ENCODE assay signal across 8 cellular contexts in the genomic region with DNA sequence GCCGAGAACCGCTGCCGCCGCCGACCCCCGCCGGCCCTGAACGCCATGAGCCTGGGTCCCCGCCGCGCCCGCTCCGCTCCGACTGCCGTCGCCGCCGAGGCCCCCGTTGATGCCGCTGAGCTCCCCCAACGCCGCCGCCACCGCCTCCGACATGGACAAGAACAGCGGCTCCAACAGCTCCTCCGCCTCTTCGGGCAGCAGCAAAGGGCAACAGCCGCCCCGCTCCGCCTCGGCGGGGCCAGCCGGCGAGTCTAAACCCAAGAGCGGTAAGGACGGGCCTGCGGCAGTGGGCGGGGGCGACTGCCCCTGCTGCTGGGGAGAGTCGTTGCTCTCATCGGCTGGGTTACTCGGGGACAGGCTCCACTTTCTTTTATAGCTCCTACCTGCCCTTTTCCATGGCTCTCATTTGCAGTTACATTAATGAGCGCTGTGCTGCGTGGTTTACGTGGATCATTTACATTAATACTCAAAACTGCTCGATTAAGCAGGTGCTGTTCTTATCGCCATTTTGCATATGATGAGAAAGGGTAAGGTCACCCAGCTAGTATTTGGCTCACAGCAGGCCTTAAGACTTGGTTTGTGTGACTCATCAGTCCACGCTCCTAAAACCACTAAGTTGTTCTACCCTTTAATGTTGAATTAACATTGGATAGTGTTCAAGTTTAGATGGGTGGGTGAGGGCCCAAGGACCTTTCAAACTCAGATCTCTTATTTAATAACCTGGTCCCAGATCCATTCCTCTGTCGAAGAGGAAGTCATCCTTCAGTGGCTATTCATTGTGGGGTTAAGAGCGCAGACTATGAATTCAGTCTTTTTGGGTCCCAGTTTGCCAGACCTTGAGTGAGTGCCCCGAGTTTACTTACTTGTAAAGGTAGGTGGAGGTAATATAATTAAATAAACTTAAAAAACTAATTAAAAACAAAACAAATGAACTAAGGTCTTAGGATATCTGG. TPM values are rescaled to one million over a fixed set of nuclear protein-coding genes. Genes with fewer than 3 reads are reported as not detected.
DNase-seq lines count a peak whose midpoint lies in the region; ATAC-seq and TF ChIP-seq lines count a peak whose summit lies in the region.

No MANE protein-coding gene starts in this region.

- no peak for TF ChIP-seq CTCF in HL-60 (IDR thresholded peaks at IDR 0.05; ENCODE audit: insufficient read depth, low read length)

- no peaks in the 10 kb centered on the region for H3K27me3 ChIP-seq in HL-60 (ENCODE audit: insufficient read depth, poor library complexity, severe bottlenecking)

- no peaks in the 10 kb centered on the region for H3K27me3 Mint-ChIP-seq in activated naive CD8-positive, alpha-beta T cell

- H3K36me3 Mint-ChIP-seq in activated naive CD8-positive, alpha-beta T cell = no peaks in the 10 kb centered on the region

- H3K4me3 Mint-ChIP-seq in activated naive CD8-positive, alpha-beta T cell = peak overlapping the region; percentile 95

- H3K9me3 Mint-ChIP-seq in activated naive CD8-positive, alpha-beta T cell (ENCODE audit: low read depth) = no peaks in the 10 kb centered on the region

- peaks cover 57% of the 10 kb centered on the region for H3K4me1 Mint-ChIP-seq in activated naive CD8-positive, alpha-beta T cell (ENCODE audit: low read depth)

- in situ Hi-C loops in SK-MEL-5 (cut with HindIII; ENCODE audit: low pct_unique_long_range_greater_than_20kb, low sequenced_read_pairs) = no loop called here

- DNase-seq in CD1c-positive myeloid dendritic cell (ENCODE audit: extremely low spot score) (peak; percentile 48), HL-60 (ENCODE audit: low read depth in 1 of 2, low spot score in 1 of 2) (peak; percentile 35 to 39), SK-MEL-5 (ENCODE audit: low read depth, low spot score) (peak; percentile 47), left cardiac atrium (peak; percentile 49), sciatic nerve (ENCODE audit: low spot score) (peak; percentile 65), retina (no peak)

- intact Hi-C loops in left cardiac atrium (cut with DNase I) (no loop called here), sciatic nerve (cut with DNase I) (no loop called here)

- H3K27ac ChIP-seq in HL-60 (replicated peaks) = peak overlapping the region; percentile 78

- peak overlapping the region; percentile 90 for H3K4me3 ChIP-seq in HL-60 (replicated peaks; ENCODE audit: insufficient read depth, low read length)

- H3K27ac Mint-ChIP-seq in activated naive CD8-positive, alpha-beta T cell = peak overlapping the region; percentile 94

- ATAC-seq in GM19397 (IDR thresholded peaks at IDR 0.05; ENCODE audit: unreplicated experiment) (peak; percentile 46), left cardiac atrium (peak; percentile 55 to 61), sciatic nerve (peak; percentile 33)

RNA-seq across cellular contexts. Expression of gene RNF10, which starts 0.8 kb away (rescaled TPM):
- total RNA-seq in SK-MEL-5 (2014; rRNA removed; shearing (Covaris generic)) = 42.2 and 51.8 TPM in 2 replicates
- 107 and 142 TPM in 2 replicates for polyA plus RNA-seq in SK-MEL-5 (2015; cell fraction: cytosol; rRNA removed)
- polyA plus RNA-seq in SK-MEL-5 (2015; cell fraction: nucleus; rRNA removed) = 78.7 and 84.0 TPM in 2 replicates
- 100 to 1,000 TPM; 225 to 240 TPM for total RNA-seq in left cardiac atrium
- total RNA-seq in sciatic nerve = 331 TPM

RNA-seq across cellular contexts. Expression of gene COQ5, which starts 6.0 kb away (rescaled TPM):
- total RNA-seq in SK-MEL-5 (2014; rRNA removed; shearing (Covaris generic)) = 40.5 and 43.5 TPM in 2 replicates
- polyA plus RNA-seq in SK-MEL-5 (2015; cell fraction: cytosol; rRNA removed) = 24.8 and 25.3 TPM in 2 replicates
- 45.9 and 56.1 TPM in 2 replicates for polyA plus RNA-seq in SK-MEL-5 (2015; cell fraction: nucleus; rRNA removed)
- total RNA-seq in left cardiac atrium = 10 to 100 TPM; 28.6 to 29.3 TPM
- 26.4 TPM for total RNA-seq in sciatic nerve

RNA-seq across cellular contexts. Expression of gene DYNLL1, which starts 39.1 kb away (rescaled TPM):
- 447 and 502 TPM in 2 replicates for total RNA-seq in SK-MEL-5 (2014; rRNA removed; shearing (Covaris generic))
- polyA plus RNA-seq in SK-MEL-5 (2015; cell fraction: cytosol; rRNA removed) = 287 and 366 TPM in 2 replicates
- polyA plus RNA-seq in SK-MEL-5 (2015; cell fraction: nucleus; rRNA removed) = 120 and 144 TPM in 2 replicates
- total RNA-seq in left cardiac atrium (100 to 1,000 TPM; 156 to 237 TPM), sciatic nerve (431 TPM)

RNA-seq across cellular contexts. Expression of gene POP5, which starts 46.2 kb away (rescaled TPM):
- 63.4 and 75.6 TPM in 2 replicates for total RNA-seq in SK-MEL-5 (2014; rRNA removed; shearing (Covaris generic))
- polyA plus RNA-seq in SK-MEL-5 (2015; cell fraction: cytosol; rRNA removed) = 50.5 and 67.9 TPM in 2 replicates
- polyA plus RNA-seq in SK-MEL-5 (2015; cell fraction: nucleus; rRNA removed) = 258 and 280 TPM in 2 replicates
- total RNA-seq in left cardiac atrium (10 to 100 TPM; 27.9 to 34.3 TPM), sciatic nerve (19.9 TPM)
